31 cellular contexts compared by ENCODE assay signal in genomic region chrX:2650865-2651264, GRCh38. TPM values are rescaled to one million over a fixed set of nuclear protein-coding genes. Genes with fewer than 3 reads are reported as not detected.
DNase-seq lines count a peak whose midpoint lies in the region; ATAC-seq, FAIRE-seq and TF ChIP-seq lines count a peak whose summit lies in the region.
"Had no signal": no experiment of that assay in that cellular context is flagged by ENCODE, and none has a peak within 500 bp of the region (broad histone marks: within the 10 kb centered on the region; RNA-seq: fewer than 3 reads in every experiment).

No MANE protein-coding gene starts in this region.

- H3F3A ChIP-seq in GM23248 (ENCODE audit: insufficient read depth) = no peaks in the 10 kb centered on the region

- H3K27ac ChIP-seq in GM23248 (no peak overlapping the region), brain microvascular endothelial cell (no peak overlapping the region), left lung (peak overlapping the region in 1 of 2 donors; percentile 13)
- H3K27ac ChIP-seq: adrenal gland, heart left ventricle, neutrophil, right lobe of liver, spleen, stomach, thyroid gland had no signal

- peak; percentile 25 for ATAC-seq in left lung
- ATAC-seq: activated T-cell treated with anti-CD3 and anti-CD28 coated beads, Interleukin-2, amount 50 U/mL, for 72 hours; heart left ventricle; left ventricle myocardium superior; right lobe of liver; SK-N-SH treated with all-trans-retinoic acid at 6 μM for 48 hours had no signal

- H3K4me1 ChIP-seq in GM23248 (ENCODE audit: insufficient read depth) (0 out of 2 replicates have a peak, but pooled peaks cover 3% of the 10 kb centered on the region), left lung (no peaks in the 10 kb centered on the region)
- H3K4me1 ChIP-seq: adrenal gland, heart left ventricle, spleen, thyroid gland had no signal

- H3K79me2 ChIP-seq in GM23248 (ENCODE audit: insufficient read depth) = no peaks in the 10 kb centered on the region

- H3K27me3 ChIP-seq in GM23248 (replicated peaks; ENCODE audit: insufficient read depth) (no peaks in the 10 kb centered on the region), brain microvascular endothelial cell (replicated peaks) (no peaks in the 10 kb centered on the region), left lung (no peaks in the 10 kb centered on the region)
- H3K27me3 ChIP-seq: adrenal gland, heart left ventricle, neutrophil, right lobe of liver, spleen, stomach, thyroid gland had no signal

- H3K9me3 ChIP-seq in GM23248 (ENCODE audit: low read depth) = no peaks in the 10 kb centered on the region
- H3K9me3 ChIP-seq in left lung = no peaks in the 10 kb centered on the region
- H3K9me3 ChIP-seq: adrenal gland, heart left ventricle, neutrophil, right lobe of liver, spleen, stomach, thyroid gland had no signal

- H4K20me1 ChIP-seq in GM23248 (ENCODE audit: insufficient read depth) = no peaks in the 10 kb centered on the region

- TF ChIP-seq CTCF in brain microvascular endothelial cell (IDR thresholded peaks at IDR 0.05; ENCODE audit: low read depth, low read length, missing control alignments) (no peak), left lung (IDR thresholded peaks at IDR 0.05) (no peak)

- H3K9me2 ChIP-seq in GM23248 (ENCODE audit: insufficient read depth) = no peaks in the 10 kb centered on the region

- H3K9ac ChIP-seq in GM23248 = no peak overlapping the region

- no peak overlapping the region for H3K4me2 ChIP-seq in GM23248 (ENCODE audit: unreplicated experiment)

- H3K36me3 ChIP-seq in GM23248 (ENCODE audit: low read depth) (no peaks in the 10 kb centered on the region), brain microvascular endothelial cell (replicated peaks) (no peaks in the 10 kb centered on the region), left lung (peaks cover 0 to 22% of the 10 kb centered on the region in 2 donors)
- H3K36me3 ChIP-seq: adrenal gland, right lobe of liver, thyroid gland had no signal

- no peak for FAIRE-seq in frontal cortex (lab: Jason Lieb, UNC)
- FAIRE-seq: H1, keratinocyte, TTC549 had no signal

- intact Hi-C loops in left lung (cut with DNase I) = no loop called here

- WGBS in GM23248 (ENCODE audit: low coverage in 1 of 2, low lambda C conversion rate in 2 of 2, missing lambda C conversion rate in 2 of 2), 2 experiments = 79 to 83% methylated on average over 7 of the region's 7 CpGs

- H3K4me3 ChIP-seq in GM23248 (no peak overlapping the region), brain microvascular endothelial cell (ENCODE audit: low read depth, low read length) (no peak overlapping the region), left lung (no peak overlapping the region)
- H3K4me3 ChIP-seq: adrenal gland, heart left ventricle, right lobe of liver, spleen, stomach, thyroid gland had no signal

- H2AFZ ChIP-seq in GM23248 = no peak overlapping the region

- in situ Hi-C loops in GM23248 (cut with MboI) = no loop called here
- in situ Hi-C loops in brain microvascular endothelial cell (cut with HindIII; ENCODE audit: low pct_ligation_motif_present, low sequenced_read_pairs) = no loop called here

- DNase-seq in GM23248 (peak; percentile 55), brain microvascular endothelial cell (peak; percentile 2), left lung (no peak), DMS114 treated with DMSO at 0.1 percent for 48 hours (lab: John Stamatoyannopoulos, UW; ENCODE audit: unreplicated experiment) (no peak), T-helper 9 cell (no peak), frontal cortex (ENCODE audit: low spot score in 2 of 2) (no peak)
- DNase-seq in effector CD8-positive, alpha-beta T cell (lab: John Stamatoyannopoulos, UW) = no peak
- DNase-seq: activated CD4-positive, alpha-beta memory T cell treated with anti-CD3 and anti-CD28 coated beads for 36 hours; activated naive CD4-positive, alpha-beta T cell treated with anti-CD3 and anti-CD28 coated beads, Interleukin-2, amount 10 ng/mL, durations not matched to agents 7 days and 5 days; activated T-cell treated with anti-CD3 and anti-CD28 coated beads, Interleukin-2, amount 50 U/mL, for 72 hours; adrenal gland; DMS79; effector CD4-positive, alpha-beta T cell; foreskin fibroblast; heart left ventricle; HFFc6; left ventricle myocardium superior; NCI-H1092; NCI-H1694; NCI-H2171; NCI-H510A treated with DMSO at 0.1 percent for 48 hours; right lobe of liver; spleen; stimulated activated CD4-positive, alpha-beta T cell treated with anti-CD3 and anti-CD28 coated beads, Interleukin-2, amount 100 ng/mL, for 24 hours; stomach; thyroid gland had no signal

RNA-seq across cellular contexts. Expression of gene CD99, which starts 40.2 kb away (rescaled TPM):
- 395 and 505 TPM in 2 replicates for total RNA-seq in GM23248 (2014; rRNA removed; shearing (Covaris generic))
- 975 and 1,003 TPM in 2 replicates for polyA plus RNA-seq in GM23248 (2016; fragmentation: Nextera tagmentation; extraction: Ambion mirVana)
- 100 to 1,000 TPM; 211 to 288 TPM for total RNA-seq in left lung
- 11.4 TPM for total RNA-seq in frontal cortex

Comparison
In these comparisons a context has a peak if more than half of its experiments do, and no peak if none do; other contexts are left out.
1. DNase-seq: peak in GM23248 (single experiment) and brain microvascular endothelial cell (single experiment); none in left lung (0 of 2), effector CD8-positive, alpha-beta T cell (single experiment), DMS114 treated with DMSO at 0.1 percent for 48 hours (single experiment), T-helper 9 cell (single experiment) and frontal cortex (0 of 2).
2. RNA of gene CD99, which starts 40.2 kb away (total RNA-seq): 395 to 505 TPM in GM23248 and 211 to 288 TPM in left lung; 11.4 TPM in frontal cortex (single experiment); every median in the first group is over 10 times any median in the second.